ENCODE assay signal across 15 cellular contexts in the genomic region with DNA sequence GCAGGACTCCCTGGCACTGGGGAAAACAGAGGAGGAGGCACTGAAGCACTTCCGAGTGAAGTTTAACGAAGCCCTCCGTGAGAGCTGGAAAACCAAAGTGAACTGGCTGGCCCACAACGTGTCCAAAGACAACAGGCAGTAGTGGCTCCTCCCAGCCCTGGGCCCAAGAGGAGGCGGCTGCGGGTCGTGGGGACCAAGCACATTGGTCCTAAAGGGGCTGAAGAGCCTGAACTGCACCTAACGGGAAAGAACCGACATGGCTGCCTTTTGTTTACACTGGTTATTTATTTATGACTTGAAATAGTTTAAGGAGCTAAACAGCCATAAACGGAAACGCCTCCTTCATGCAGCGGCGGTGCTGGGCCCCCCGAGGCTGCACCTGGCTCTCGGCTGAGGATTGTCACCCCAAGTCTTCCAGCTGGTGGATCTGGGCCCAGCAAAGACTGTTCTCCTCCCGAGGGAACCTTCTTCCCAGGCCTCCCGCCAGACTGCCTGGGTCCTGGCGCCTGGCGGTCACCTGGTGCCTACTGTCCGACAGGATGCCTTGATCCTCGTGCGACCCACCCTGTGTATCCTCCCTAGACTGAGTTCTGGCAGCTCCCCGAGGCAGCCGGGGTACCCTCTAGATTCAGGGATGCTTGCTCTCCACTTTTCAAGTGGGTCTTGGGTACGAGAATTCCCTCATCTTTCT.
DNase-seq lines count a peak whose midpoint lies in the region; ATAC-seq and TF ChIP-seq lines count a peak whose summit lies in the region.
"Had no signal": no experiment of that assay in that cellular context is flagged by ENCODE, and none has a peak within 500 bp of the region (broad histone marks: within the 10 kb centered on the region; RNA-seq: fewer than 3 reads in every experiment).

No MANE protein-coding gene starts in this region.

- no peak for TF ChIP-seq CTCF in OCI-LY7 (conservative IDR thresholded peaks at IDR 0.05; ENCODE audit: low read length)

- H3K9me3 ChIP-seq in CD4-positive, CD25-positive, alpha-beta regulatory T cell (ENCODE audit: control insufficient read depth in 2 of 2, low read length in 2 of 2), result no peaks in the 10 kb centered on the region
- no peaks in the 10 kb centered on the region for H3K9me3 ChIP-seq in OCI-LY7 (ENCODE audit: low read length)
- H3K9me3 ChIP-seq: gastrocnemius medialis had no signal

- H3K4me1 Mint-ChIP-seq in CD4-positive, CD25-positive, alpha-beta regulatory T cell, result peaks cover 11 to 83% (median 33%) of the 10 kb centered on the region in 4 donors
- peaks cover 54% of the 10 kb centered on the region for H3K4me1 Mint-ChIP-seq in activated CD4-positive, alpha-beta memory T cell treated with anti-CD3 and anti-CD28 coated beads for 36 hours (ENCODE audit: low read depth)

- no peak for ATAC-seq in CD4-positive, CD25-positive, alpha-beta regulatory T cell (ENCODE audit: low read depth in 2 of 2)
- ATAC-seq in left colon, result peak; percentile 10
- ATAC-seq in HG02678 (IDR thresholded peaks at IDR 0.05; ENCODE audit: unreplicated experiment), result no peak
- ATAC-seq: gastrocnemius medialis had no signal

- POLR2A ChIA-PET in activated CD4-positive, alpha-beta memory T cell treated with anti-CD3 and anti-CD28 coated beads for 36 hours (lab: Charles Lee), result interaction anchor here (0.6 to 1.4 kb wide), 2 partner anchors 98 to 825 kb away, joined by 4 to 5 read pairs; no protein-coding TSS in a partner anchor
- POLR2A ChIA-PET in OCI-LY7 (lab: Charles Lee), result no interaction called here

- H3K4me3 Mint-ChIP-seq in CD4-positive, CD25-positive, alpha-beta regulatory T cell, result peak overlapping the region in 3 of 4 donors; percentile 38 to 83 (median 70)
- H3K4me3 Mint-ChIP-seq in activated CD4-positive, alpha-beta memory T cell treated with anti-CD3 and anti-CD28 coated beads for 36 hours, result no peak overlapping the region
- H3K4me3 Mint-ChIP-seq: activated B cell treated with CpG ODN at 0.5 μM for 24 hours had no signal

- DNase-seq in NCI-H82 (lab: John Stamatoyannopoulos, UW), result peak; percentile 21
- DNase-seq in NCI-H82 treated with DMSO at 0.1 percent for 48 hours (lab: John Stamatoyannopoulos, UW; ENCODE audit: unreplicated experiment), result no peak
- no peak for DNase-seq in CD4-positive, CD25-positive, alpha-beta regulatory T cell
- DNase-seq in activated CD4-positive, alpha-beta memory T cell treated with anti-CD3 and anti-CD28 coated beads for 36 hours, result no peak
- no peak for DNase-seq in left colon
- no peak for DNase-seq in HPDE6-E6E7 (ENCODE audit: extremely low spot score)
- DNase-seq in OCI-LY7 (ENCODE audit: low spot score), result no peak
- DNase-seq: activated B cell treated with CpG ODN at 0.5 μM for 24 hours, anterior cingulate cortex, gastrocnemius medialis, lower lobe of right lung, NCI-H2081 treated with DMSO at 0.1 percent for 48 hours, SW 1271 had no signal

- no peaks in the 10 kb centered on the region for H3K79me2 ChIP-seq in OCI-LY7 (ENCODE audit: insufficient read depth, low read depth, low read length)

- H3K27me3 Mint-ChIP-seq in CD4-positive, CD25-positive, alpha-beta regulatory T cell, result peaks cover 8% of the 10 kb centered on the region
- no peaks in the 10 kb centered on the region for H3K27me3 Mint-ChIP-seq in activated CD4-positive, alpha-beta memory T cell treated with anti-CD3 and anti-CD28 coated beads for 36 hours
- H3K27me3 Mint-ChIP-seq: activated B cell treated with CpG ODN at 0.5 μM for 24 hours had no signal

- no peak overlapping the region for H2AFZ ChIP-seq in OCI-LY7 (ENCODE audit: low read length)

- H3K27ac ChIP-seq in CD4-positive, CD25-positive, alpha-beta regulatory T cell (ENCODE audit: insufficient read depth, low read length, poor library complexity, severe bottlenecking), result peak overlapping the region; percentile 14
- H3K27ac ChIP-seq in OCI-LY7 (ENCODE audit: low read depth, low read length, poor library complexity, severe bottlenecking), result no peak overlapping the region
- H3K27ac ChIP-seq: gastrocnemius medialis, lower lobe of right lung, right atrium auricular region had no signal

- no peaks in the 10 kb centered on the region for H3K9me2 ChIP-seq in OCI-LY7 (ENCODE audit: insufficient read depth, low read length)

- H3K9me3 Mint-ChIP-seq in CD4-positive, CD25-positive, alpha-beta regulatory T cell, result no peaks in the 10 kb centered on the region
- peaks cover 6% of the 10 kb centered on the region for H3K9me3 Mint-ChIP-seq in activated CD4-positive, alpha-beta memory T cell treated with anti-CD3 and anti-CD28 coated beads for 36 hours
- H3K9me3 Mint-ChIP-seq: activated B cell treated with CpG ODN at 0.5 μM for 24 hours had no signal

- H3K4me1 ChIP-seq in CD4-positive, CD25-positive, alpha-beta regulatory T cell (ENCODE audit: control insufficient read depth, insufficient read depth, low read length, poor library complexity, severe bottlenecking), result peaks cover 43% of the 10 kb centered on the region
- H3K4me1 ChIP-seq in OCI-LY7 (ENCODE audit: insufficient read depth, low read length, poor library complexity, severe bottlenecking), result no peaks in the 10 kb centered on the region
- H3K4me1 ChIP-seq: gastrocnemius medialis, right atrium auricular region had no signal

- peaks cover 55% of the 10 kb centered on the region for H3K36me3 Mint-ChIP-seq in CD4-positive, CD25-positive, alpha-beta regulatory T cell
- H3K36me3 Mint-ChIP-seq in activated CD4-positive, alpha-beta memory T cell treated with anti-CD3 and anti-CD28 coated beads for 36 hours, result peaks cover 83% of the 10 kb centered on the region

- no peaks in the 10 kb centered on the region for H3K27me3 ChIP-seq in CD4-positive, CD25-positive, alpha-beta regulatory T cell (ENCODE audit: control insufficient read depth, insufficient read depth, low read length)
- H3K27me3 ChIP-seq: gastrocnemius medialis, right atrium auricular region had no signal

- peaks cover 70% of the 10 kb centered on the region for H3K36me3 ChIP-seq in CD4-positive, CD25-positive, alpha-beta regulatory T cell (ENCODE audit: control insufficient read depth, insufficient read depth, low read length)
- peaks cover 81% of the 10 kb centered on the region for H3K36me3 ChIP-seq in OCI-LY7 (ENCODE audit: insufficient read depth, low read length)

- H3K27ac Mint-ChIP-seq in CD4-positive, CD25-positive, alpha-beta regulatory T cell, result peak overlapping the region; percentile 84 to 97 (median 92)
- H3K27ac Mint-ChIP-seq in activated CD4-positive, alpha-beta memory T cell treated with anti-CD3 and anti-CD28 coated beads for 36 hours, result peak overlapping the region; percentile 66

- H4K20me1 ChIP-seq in OCI-LY7 (ENCODE audit: insufficient read depth, low read length), result no peaks in the 10 kb centered on the region

- no peak overlapping the region for H3K4me2 ChIP-seq in OCI-LY7 (ENCODE audit: low read length)

- CTCF ChIA-PET in activated CD4-positive, alpha-beta memory T cell treated with anti-CD3 and anti-CD28 coated beads for 36 hours (lab: Charles Lee), result interaction anchor here (0.6 to 2.7 kb wide), 8 partner anchors 10 to 446 kb away, joined by 3 to 8 read pairs (median 3); no protein-coding TSS in a partner anchor
- CTCF ChIA-PET in OCI-LY7 (lab: Charles Lee; ENCODE audit: unreplicated experiment), result interaction anchor here (1.0 kb wide), 1 partner anchor 137 kb away, joined by 3 read pairs; no protein-coding TSS in a partner anchor

- H3K4me3 ChIP-seq in CD4-positive, CD25-positive, alpha-beta regulatory T cell (ENCODE audit: low read depth, low read length), result no peak overlapping the region
- no peak overlapping the region for H3K4me3 ChIP-seq in OCI-LY7 (ENCODE audit: low read depth, low read length, poor library complexity, severe bottlenecking)
- H3K4me3 ChIP-seq: gastrocnemius medialis, lower lobe of right lung, right atrium auricular region had no signal

- intact Hi-C loops in activated CD4-positive, alpha-beta memory T cell treated with anti-CD3 and anti-CD28 coated beads for 36 hours (cut with micrococcal nuclease), result loop anchor here (5.0 kb wide), 3 partner anchors 95 to 175 kb away; partner anchors contain the start of genes CLSTN1 and TMEM201
- intact Hi-C loops in left colon (cut with DNase I, micrococcal nuclease), result no loop called here
- intact Hi-C loops in OCI-LY7 (cut with micrococcal nuclease; ENCODE audit: unreplicated experiment), result no loop called here

- no TSS peak for BruUV-seq in OCI-LY7 (replicated peaks; lab: Mats Ljungman, UMichigan)
